11 cellular contexts compared by ENCODE assay signal in the genomic region with DNA sequence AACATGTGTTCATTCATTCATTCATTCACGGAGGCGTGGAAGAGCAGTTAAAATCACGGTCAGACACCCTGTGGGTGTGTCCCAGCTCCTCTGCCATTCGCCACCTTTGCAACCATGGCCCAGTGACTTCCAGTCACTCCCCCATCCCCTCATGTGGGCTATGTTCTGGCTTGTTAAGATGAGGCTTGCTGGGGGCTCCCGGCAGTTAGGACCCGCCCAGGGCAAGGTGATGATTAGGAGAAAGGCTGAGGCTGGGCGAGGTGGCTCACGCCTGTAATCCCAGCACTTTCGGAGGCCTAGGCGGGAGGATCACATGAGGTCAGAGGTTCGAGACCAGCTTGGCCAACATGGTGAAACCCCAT. TPM values are rescaled to one million over a fixed set of nuclear protein-coding genes. Genes with fewer than 3 reads are reported as not detected.
DNase-seq lines count a peak whose midpoint lies in the region; ATAC-seq and TF ChIP-seq lines count a peak whose summit lies in the region.
"Had no signal": no experiment of that assay in that cellular context is flagged by ENCODE, and none has a peak within 500 bp of the region (broad histone marks: within the 10 kb centered on the region; RNA-seq: fewer than 3 reads in every experiment).

No MANE protein-coding gene starts in this region.

- peaks cover 9% of the 10 kb centered on the region for H3K4me1 Mint-ChIP-seq in CD4-positive, alpha-beta T cell (ENCODE audit: low read depth)
- H3K4me1 Mint-ChIP-seq: activated B cell treated with CpG ODN at 0.5 μM for 24 hours had no signal

- 0 out of 2 replicates have a peak overlapping the region, but pooled peaks have one; percentile 29 for H3K4me3 ChIP-seq in PC-3 (ENCODE audit: low read length)
- H3K4me3 ChIP-seq in esophagus (ENCODE audit: low read depth in 1 of 2, low read length in 2 of 2) = no peak overlapping the region
- no peak overlapping the region for H3K4me3 ChIP-seq in rectal smooth muscle tissue (ENCODE audit: low read length)

- DNase-seq in CD4-positive, alpha-beta T cell = no peak
- no peak for DNase-seq in PC-3
- DNase-seq in NCI-H510A (lab: John Stamatoyannopoulos, UW) = no peak
- DNase-seq in RKO (ENCODE audit: low spot score) = no peak
- DNase-seq in NCI-H1694 treated with DMSO at 0.1 percent for 48 hours (lab: John Stamatoyannopoulos, UW) = no peak
- DNase-seq: activated B cell treated with CpG ODN at 0.5 μM for 24 hours, NCI-H1436 had no signal

- POLR2A ChIA-PET in CD4-positive, alpha-beta T cell (lab: Charles Lee) = no interaction called here
- POLR2A ChIA-PET in PC-3 (lab: Charles Lee; ENCODE audit: unreplicated experiment) = no interaction called here

- no peaks in the 10 kb centered on the region for H3K79me2 ChIP-seq in PC-3 (ENCODE audit: low read length)

- H3K27me3 Mint-ChIP-seq in CD4-positive, alpha-beta T cell = peaks cover 13% of the 10 kb centered on the region
- H3K27me3 Mint-ChIP-seq: activated naive CD4-positive, alpha-beta T cell treated with anti-CD3 and anti-CD28 coated beads, Interleukin-2, amount 50 U/mL, for 24 hours had no signal

- peak; percentile 53 for ATAC-seq in CD4-positive, alpha-beta T cell (ENCODE audit: poor library complexity)
- no peak for ATAC-seq in PC-3
- ATAC-seq in HG02938 (IDR thresholded peaks at IDR 0.05; ENCODE audit: unreplicated experiment) = no peak

- H3K4me1 ChIP-seq in PC-3 (ENCODE audit: insufficient read depth, low read length) (peaks cover 33% of the 10 kb centered on the region), esophagus (ENCODE audit: control insufficient read depth in 2 of 2, insufficient read depth in 2 of 2, low read length in 1 of 2) (peaks cover 5 to 7% of the 10 kb centered on the region in 2 donors), rectal smooth muscle tissue (ENCODE audit: control insufficient read depth, insufficient read depth, low read length) (peaks cover 6% of the 10 kb centered on the region)

- peak overlapping the region; percentile 50 for H3K4me2 ChIP-seq in PC-3 (ENCODE audit: low read length)

- no peaks in the 10 kb centered on the region for H3K36me3 Mint-ChIP-seq in CD4-positive, alpha-beta T cell (ENCODE audit: low read depth)
- H3K36me3 Mint-ChIP-seq: activated naive CD4-positive, alpha-beta T cell treated with anti-CD3 and anti-CD28 coated beads, Interleukin-2, amount 50 U/mL, for 24 hours had no signal

- intact Hi-C loops in CD4-positive, alpha-beta T cell (cut with DNase I, micrococcal nuclease) = no loop called here
- intact Hi-C loops in PC-3 (cut with micrococcal nuclease) = no loop called here

- H3K4me3 Mint-ChIP-seq in CD4-positive, alpha-beta T cell = no peak overlapping the region
- H3K4me3 Mint-ChIP-seq: activated B cell treated with CpG ODN at 0.5 μM for 24 hours had no signal

- BruUV-seq in PC-3 (replicated peaks; lab: Mats Ljungman, UMichigan) = no TSS peak

- no peak overlapping the region for H3K27ac Mint-ChIP-seq in CD4-positive, alpha-beta T cell
- H3K27ac Mint-ChIP-seq: activated B cell treated with CpG ODN at 0.5 μM for 24 hours; activated naive CD4-positive, alpha-beta T cell treated with anti-CD3 and anti-CD28 coated beads, Interleukin-2, amount 50 U/mL, for 24 hours had no signal

- H3K9me3 Mint-ChIP-seq in CD4-positive, alpha-beta T cell = no peaks in the 10 kb centered on the region
- H3K9me3 Mint-ChIP-seq: activated B cell treated with CpG ODN at 0.5 μM for 24 hours; activated naive CD4-positive, alpha-beta T cell treated with anti-CD3 and anti-CD28 coated beads, Interleukin-2, amount 50 U/mL, for 24 hours had no signal

- H3K36me3 ChIP-seq in PC-3 (ENCODE audit: low read depth, low read length) (no peaks in the 10 kb centered on the region), esophagus (ENCODE audit: control insufficient read depth in 2 of 2, insufficient read depth in 2 of 2, low read length in 1 of 2) (no peaks in the 10 kb centered on the region), rectal smooth muscle tissue (ENCODE audit: control insufficient read depth, insufficient read depth, low read length) (no peaks in the 10 kb centered on the region)

- CTCF ChIA-PET in CD4-positive, alpha-beta T cell (lab: Charles Lee) = no interaction called here
- CTCF ChIA-PET in PC-3 (lab: Charles Lee) = interaction anchor here (1.0 kb wide), 1 partner anchor 40 kb away, joined by 5 read pairs; no protein-coding TSS in a partner anchor

- H2AFZ ChIP-seq in PC-3 (ENCODE audit: low read length) = no peak overlapping the region

- H3F3A ChIP-seq in PC-3 (ENCODE audit: low read length, unreplicated experiment) = no peaks in the 10 kb centered on the region

- H4K20me1 ChIP-seq in PC-3 (ENCODE audit: low read length) = no peaks in the 10 kb centered on the region

- H3K27ac ChIP-seq in CD4-positive, alpha-beta T cell (ENCODE audit: low read depth, low read length) = no peak overlapping the region
- peak overlapping the region; percentile 97 for H3K27ac ChIP-seq in PC-3 (ENCODE audit: low read length)
- peak overlapping the region; percentile 17 to 33 for H3K27ac ChIP-seq in esophagus (ENCODE audit: low read depth in 2 of 2, low read length in 1 of 2)
- peak overlapping the region; percentile 33 for H3K27ac ChIP-seq in rectal smooth muscle tissue (ENCODE audit: low read depth, low read length)

- peaks cover 11% of the 10 kb centered on the region for H3K27me3 ChIP-seq in CD4-positive, alpha-beta T cell (ENCODE audit: control insufficient read depth, insufficient read depth, low read length)
- H3K27me3 ChIP-seq in PC-3 (ENCODE audit: low read length) = no peaks in the 10 kb centered on the region
- H3K27me3 ChIP-seq in esophagus (ENCODE audit: control insufficient read depth in 1 of 2, insufficient read depth in 2 of 2, low read length in 2 of 2) = no peaks in the 10 kb centered on the region
- H3K27me3 ChIP-seq in rectal smooth muscle tissue (ENCODE audit: control insufficient read depth, insufficient read depth, low read length) = no peaks in the 10 kb centered on the region

- TF ChIP-seq CTCF in CD4-positive, alpha-beta T cell (IDR thresholded peaks at IDR 0.05) = no peak
- TF ChIP-seq CTCF in PC-3 (conservative IDR thresholded peaks at IDR 0.05; ENCODE audit: low read depth, low read length) = no peak

- H3K9me3 ChIP-seq in CD4-positive, alpha-beta T cell (ENCODE audit: control insufficient read depth, low read length) = no peaks in the 10 kb centered on the region
- no peaks in the 10 kb centered on the region for H3K9me3 ChIP-seq in PC-3 (ENCODE audit: low read length)
- H3K9me3 ChIP-seq in esophagus (ENCODE audit: control insufficient read depth in 2 of 2, insufficient read depth in 1 of 2, low read depth in 1 of 2, low read length in 1 of 2) = no peaks in the 10 kb centered on the region

- no peaks in the 10 kb centered on the region for H3K9me2 ChIP-seq in PC-3 (replicated peaks; ENCODE audit: low read length)

- H3K9ac ChIP-seq in PC-3 (ENCODE audit: low read length) = peak overlapping the region; percentile 80
- H3K9ac ChIP-seq in rectal smooth muscle tissue (ENCODE audit: low read length) = no peak overlapping the region

- 50 to 58% methylated on average over 11 of the region's 11 CpGs for WGBS in esophagus, 2 donors

RNA-seq across cellular contexts. Expression of gene PTGES, which starts 24.9 kb away (rescaled TPM):
- under 1 TPM; 0.25 to 0.38 TPM for total RNA-seq in CD4-positive, alpha-beta T cell
- 21.0 and 26.8 TPM in 2 replicates for total RNA-seq in PC-3 (2014; rRNA removed)
- 10 to 100 TPM in 1 of 2 donors, 1 to 10 TPM in 1; 6.4 to 16.3 TPM for polyA plus RNA-seq in esophagus
- total RNA-seq: activated B cell treated with CpG ODN at 0.5 μM for 24 hours had no signal

RNA-seq across cellular contexts. Expression of gene TOR1B, which starts 25.2 kb away (rescaled TPM):
- total RNA-seq in CD4-positive, alpha-beta T cell = 10 to 100 TPM; 13.4 to 15.1 TPM
- 11.0 and 12.8 TPM in 2 replicates for total RNA-seq in PC-3 (2014; rRNA removed)
- polyA plus RNA-seq in esophagus = 1 to 10 TPM; 8.8 to 9.7 TPM

RNA-seq across cellular contexts. Expression of gene TOR1A, which starts 46.2 kb away (rescaled TPM):
- total RNA-seq in CD4-positive, alpha-beta T cell = 10 to 100 TPM; 12.6 to 13.9 TPM
- 28.2 and 29.8 TPM in 2 replicates for total RNA-seq in PC-3 (2014; rRNA removed)
- 10 to 100 TPM in 1 of 2 donors, 1 to 10 TPM in 1; 9.8 to 15.8 TPM for polyA plus RNA-seq in esophagus

RNA-seq across cellular contexts. Expression of gene C9orf78, which starts 57.3 kb away (rescaled TPM):
- 100 to 1,000 TPM; 145 to 159 TPM for total RNA-seq in CD4-positive, alpha-beta T cell
- 42.4 and 57.4 TPM in 2 replicates for total RNA-seq in PC-3 (2014; rRNA removed)
- polyA plus RNA-seq in esophagus = 10 to 100 TPM; 21.9 to 39.5 TPM

RNA-seq across cellular contexts. Expression of gene USP20, which starts 57.5 kb away (rescaled TPM):
- total RNA-seq in CD4-positive, alpha-beta T cell = 10 to 100 TPM; 80.4 to 80.9 TPM
- 15.0 and 16.2 TPM in 2 replicates for total RNA-seq in PC-3 (2014; rRNA removed)
- polyA plus RNA-seq in esophagus = 10 to 100 TPM; 15.1 to 20.7 TPM

Comparison
In these comparisons a context has a peak if more than half of its experiments do, and no peak if none do; other contexts are left out.
1. RNA of gene PTGES, which starts 24.9 kb away (total RNA-seq): 21.0 to 26.8 TPM in PC-3; 0.25 to 0.38 TPM in CD4-positive, alpha-beta T cell; every median in the first group is over 10 times any median in the second.